24 cellular contexts compared by ENCODE assay signal in genomic region chr18:43681661-43682060, GRCh38.
"Had no signal": no experiment of that assay in that cellular context is flagged by ENCODE, and none has a peak within 500 bp of the region (broad histone marks: within the 10 kb centered on the region; RNA-seq: fewer than 3 reads in every experiment).

No MANE protein-coding gene starts in this region.

- DNase-seq: activated CD4-positive, alpha-beta memory T cell treated with anti-CD3 and anti-CD28 coated beads, Interleukin-2, amount 10 ng/mL, durations not matched to agents 7 days and 5 days; activated CD4-positive, alpha-beta T cell treated with anti-CD3 and anti-CD28 coated beads for 48 hours; activated CD4-positive, CD25-positive, alpha-beta regulatory T cell; activated CD8-positive, alpha-beta memory T cell treated with anti-CD3 and anti-CD28 coated beads, Interleukin-2, amount 10 ng/mL, durations not matched to agents 7 days and 5 days; activated naive CD4-positive, alpha-beta T cell treated with Interleukin-2 at 50 U/mL for 16 hours; activated naive CD8-positive, alpha-beta T cell treated with anti-CD3 and anti-CD28 coated beads, Interleukin-2, amount 10 ng/mL, durations not matched to agents 7 days and 5 days; amygdala; caudate nucleus; dorsolateral prefrontal cortex; foreskin keratinocyte; hypothalamus; kidney; left ventricle myocardium inferior; mucosa of descending colon; naive B cell; stimulated activated CD4-positive, alpha-beta T cell treated with anti-CD3 and anti-CD28 coated beads, Interleukin-4, amount 100 ng/mL, for 1 hour; stimulated activated naive CD8-positive, alpha-beta T cell treated with anti-CD3 and anti-CD28 coated beads, Interleukin-15, amount 100 ng/mL, for 72 hours; transverse colon had no signal

- H3K9me3 ChIP-seq: left ventricle myocardium inferior, mucosa of descending colon, suprapubic skin, transverse colon, vagina had no signal

- H3K4me1 ChIP-seq: foreskin keratinocyte, left ventricle myocardium inferior, neural progenitor cell, transverse colon, vagina had no signal

- H3K4me3 ChIP-seq: dorsolateral prefrontal cortex, left ventricle myocardium inferior, mucosa of descending colon, neural progenitor cell, smooth muscle cell, suprapubic skin, transverse colon, vagina had no signal

- H3K36me3 ChIP-seq: left ventricle myocardium inferior, neural progenitor cell, suprapubic skin, transverse colon, vagina had no signal

- H3K27ac ChIP-seq: dorsolateral prefrontal cortex, foreskin keratinocyte, left ventricle myocardium inferior, neural progenitor cell, suprapubic skin, transverse colon, vagina had no signal

- ATAC-seq: activated CD8-positive, alpha-beta memory T cell treated with anti-CD3 and anti-CD28 coated beads, Interleukin-2, amount 10 ng/mL, durations not matched to agents 7 days and 5 days; activated T-helper 17 cell treated with anti-CD3 and anti-CD28 coated beads, Interleukin-2, amount 50 U/mL, for 72 hours; foreskin keratinocyte; mucosa of descending colon; sciatic nerve; stimulated activated naive CD8-positive, alpha-beta T cell treated with anti-CD3 and anti-CD28 coated beads, Interleukin-15, amount 100 ng/mL, for 72 hours had no signal

- H3K27me3 ChIP-seq: dorsolateral prefrontal cortex, foreskin keratinocyte, neural progenitor cell, suprapubic skin, transverse colon, vagina had no signal
